Comparison of ENCODE assay signal across 8 cellular contexts in genomic region chr10:15167411-15168295, GRCh38. TPM values are rescaled to one million over a fixed set of nuclear protein-coding genes. Genes with fewer than 3 reads are reported as not detected.
DNase-seq lines count a peak whose midpoint lies in the region; ATAC-seq and TF ChIP-seq lines count a peak whose summit lies in the region.

No MANE protein-coding gene starts in this region.

- H3K4me3 ChIP-seq in esophagus muscularis mucosa (peak overlapping the region; percentile 76 to 99 (median 94)), muscle layer of colon (ENCODE audit: low read depth in 1 of 2, low read length in 2 of 2) (peak overlapping the region; percentile 71 to 74)

- peak overlapping the region; percentile 74 to 93 for H3K27ac Mint-ChIP-seq in stimulated activated naive CD8-positive, alpha-beta T cell treated with anti-CD3 and anti-CD28 coated beads, Interleukin-15, amount 100 ng/mL, for 72 hours

- 8% methylated on average over 9 of the region's 55 CpGs for WGBS in esophagus muscularis mucosa

- peak overlapping the region; percentile 54; the same call in 1 of the 2 replicates for H3K27ac ChIP-seq in 22Rv1
- peak overlapping the region; percentile 89 to 96 (median 92) for H3K27ac ChIP-seq in esophagus muscularis mucosa (replicated peaks in 1 of 4)
- peak overlapping the region; percentile 86 for H3K27ac ChIP-seq in muscle layer of colon (ENCODE audit: low read depth, low read length)

- peak overlapping the region; percentile 61 for H3K9ac ChIP-seq in muscle layer of colon (ENCODE audit: low read length)

- H3K4me3 Mint-ChIP-seq in stimulated activated naive CD8-positive, alpha-beta T cell treated with anti-CD3 and anti-CD28 coated beads, Interleukin-15, amount 100 ng/mL, for 72 hours, result peak overlapping the region; percentile 89 to 98

- no peaks in the 10 kb centered on the region for H3K27me3 Mint-ChIP-seq in stimulated activated naive CD8-positive, alpha-beta T cell treated with anti-CD3 and anti-CD28 coated beads, Interleukin-15, amount 100 ng/mL, for 72 hours

- ATAC-seq in GM18499 (IDR thresholded peaks at IDR 0.05; ENCODE audit: insufficient read depth, unreplicated experiment) (peak; percentile 31), HG02884 (IDR thresholded peaks at IDR 0.05; ENCODE audit: unreplicated experiment) (peak; percentile 37)
- peak; percentile 71 for ATAC-seq in stimulated activated naive CD8-positive, alpha-beta T cell treated with anti-CD3 and anti-CD28 coated beads, Interleukin-15, amount 100 ng/mL, for 72 hours

- H3K27me3 ChIP-seq in esophagus muscularis mucosa (no peaks in the 10 kb centered on the region), muscle layer of colon (ENCODE audit: control insufficient read depth in 1 of 2, insufficient read depth in 2 of 2, low read length in 2 of 2) (no peaks in the 10 kb centered on the region)

- peaks cover 60% of the 10 kb centered on the region for H3K4me1 Mint-ChIP-seq in stimulated activated naive CD8-positive, alpha-beta T cell treated with anti-CD3 and anti-CD28 coated beads, Interleukin-15, amount 100 ng/mL, for 72 hours

- H3K9me3 ChIP-seq in esophagus muscularis mucosa (no peaks in the 10 kb centered on the region), muscle layer of colon (ENCODE audit: low read length) (no peaks in the 10 kb centered on the region)

- H3K36me3 ChIP-seq in esophagus muscularis mucosa (no peaks in the 10 kb centered on the region), muscle layer of colon (ENCODE audit: insufficient read depth, low read length) (no peaks in the 10 kb centered on the region)

- TF ChIP-seq EP300 in esophagus muscularis mucosa (IDR thresholded peaks at IDR 0.05), result no peak

- TF ChIP-seq POLR2A in esophagus muscularis mucosa (IDR thresholded peaks at IDR 0.05; ENCODE audit: low read depth), result no peak

- DNase-seq in NCI-H345 (lab: John Stamatoyannopoulos, UW) (peak; percentile 18), esophagus muscularis mucosa (ENCODE audit: extremely low spot score) (peak; percentile 93)
- peak; percentile 61 for DNase-seq in activated T-cell treated with anti-CD3 and anti-CD28 coated beads, Interleukin-2, amount 50 U/mL, for 1 hour
- peak; percentile 70 to 72 for DNase-seq in stimulated activated naive CD8-positive, alpha-beta T cell treated with anti-CD3 and anti-CD28 coated beads, Interleukin-15, amount 100 ng/mL, for 72 hours

- TF ChIP-seq CTCF in 22Rv1 (IDR thresholded peaks at IDR 0.05), result no peak
- peak; percentile 39 to 61 (median 50) for TF ChIP-seq CTCF in esophagus muscularis mucosa (IDR thresholded peaks at IDR 0.05)

- H3K4me1 ChIP-seq in esophagus muscularis mucosa (peaks cover 18 to 38% (median 34%) of the 10 kb centered on the region in 4 donors), muscle layer of colon (ENCODE audit: insufficient read depth, low read length) (peaks cover 26% of the 10 kb centered on the region)

- no peaks in the 10 kb centered on the region for H3K9me3 Mint-ChIP-seq in stimulated activated naive CD8-positive, alpha-beta T cell treated with anti-CD3 and anti-CD28 coated beads, Interleukin-15, amount 100 ng/mL, for 72 hours

- intact Hi-C loops in esophagus muscularis mucosa (cut with DNase I), result loop anchor here (5.0 to 10.0 kb wide), 2 partner anchors 210 to 293 kb away; partner anchors contain the start of genes MEIG1 and SUV39H2

RNA-seq across cellular contexts. Expression of gene NMT2, which starts 0.8 kb away (rescaled TPM):
- total RNA-seq in esophagus muscularis mucosa, result 10 to 100 TPM; 14.1 to 23.2 (median 16.0) TPM

Comparison
In these comparisons a context has a peak if more than half of its experiments do, and no peak if none do; other contexts are left out.
1. Peak in every context shown above with its lines: DNase-seq, ATAC-seq, H3K4me3 ChIP-seq and H3K27ac ChIP-seq.
2. DNase-seq: peak in every context shown above with its lines; median percentile 93 in esophagus muscularis mucosa; 71 in stimulated activated naive CD8-positive, alpha-beta T cell treated with anti-CD3 and anti-CD28 coated beads, Interleukin-15, amount 100 ng/mL, for 72 hours; 61 in activated T-cell treated with anti-CD3 and anti-CD28 coated beads, Interleukin-2, amount 50 U/mL, for 1 hour; 18 in NCI-H345.